ENCODE assay signal across 16 cellular contexts in genomic region chr20:391041-391711, GRCh38. TPM values are rescaled to one million over a fixed set of nuclear protein-coding genes. Genes with fewer than 3 reads are reported as not detected.
DNase-seq lines count a peak whose midpoint lies in the region; ATAC-seq, FAIRE-seq and TF ChIP-seq lines count a peak whose summit lies in the region.
"Had no signal": no experiment of that assay in that cellular context is flagged by ENCODE, and none has a peak within 500 bp of the region (broad histone marks: within the 10 kb centered on the region; RNA-seq: fewer than 3 reads in every experiment).

No MANE protein-coding gene starts in this region.

- in situ Hi-C loops in K562 (cut with MboI), result loop anchor here (5.0 kb wide), 1 partner anchor 39 kb away; no protein-coding TSS in a partner anchor

- no peak for TF ChIP-seq RAD21 in K562 (CRISPR knock-in tag; conservative IDR thresholded peaks at IDR 0.05 in 1 of 2, IDR thresholded peaks at IDR 0.05 in 1 of 2)
- no peak for TF ChIP-seq RAD21 in liver (IDR thresholded peaks at IDR 0.05)

- H3K9me3 ChIP-seq in K562 (replicated peaks; ENCODE audit: control insufficient read depth, insufficient read depth, low read depth, low read length) (no peaks in the 10 kb centered on the region), liver (ENCODE audit: control insufficient read depth in 4 of 4, low read length in 3 of 4) (no peaks in the 10 kb centered on the region), upper lobe of left lung (no peaks in the 10 kb centered on the region)
- H3K9me3 ChIP-seq: Peyer's patch had no signal

- H3K27me3 Mint-ChIP-seq in MCF 10A (ENCODE audit: insufficient read depth, unreplicated experiment), result no peaks in the 10 kb centered on the region
- H3K27me3 Mint-ChIP-seq: CD8-positive, alpha-beta memory T cell had no signal

- H3K4me3 Mint-ChIP-seq in MCF 10A (ENCODE audit: unreplicated experiment), result no peak overlapping the region
- H3K4me3 Mint-ChIP-seq: CD8-positive, alpha-beta memory T cell; H9 had no signal

- peak; percentile 90 for DNase-seq in HK-2 (ENCODE audit: unreplicated experiment)
- no peak for DNase-seq in K562 (ENCODE audit: extremely low read depth in 1 of 4, low spot score in 3 of 4)
- peak in 1 of 2 donors; percentile 47 for DNase-seq in upper lobe of left lung
- DNase-seq in activated T-cell treated with anti-CD3 and anti-CD28 coated beads for 4 hours, result no peak
- DNase-seq in erythroblast (lab: John Stamatoyannopoulos, UW), result no peak
- no peak for DNase-seq in MCF 10A (ENCODE audit: unreplicated experiment)
- DNase-seq: CD8-positive, alpha-beta memory T cell; EL; H9; Karpas-422; NCI-H1930; NCI-H2171; NCI-H510A; NCI-H82; Peyer's patch had no signal

- peak; percentile 28 for ATAC-seq in K562
- peak; percentile 17 to 37 for ATAC-seq in upper lobe of left lung (ENCODE audit: low FRiP score in 2 of 2)

- no peaks in the 10 kb centered on the region for H3K9me1 ChIP-seq in K562 (ENCODE audit: control insufficient read depth, insufficient read depth, low read length)

- peaks cover 0 to 8% of the 10 kb centered on the region in 2 experiments; a peak in 2 of 5 replicates for H3K4me1 ChIP-seq in K562 (replicated peaks in 1 of 2; ENCODE audit: control insufficient read depth in 2 of 2, insufficient read depth in 2 of 2, low read length in 2 of 2)
- peaks cover 7 to 43% (median 26%) of the 10 kb centered on the region in 4 donors for H3K4me1 ChIP-seq in liver (ENCODE audit: control insufficient read depth in 4 of 4, insufficient read depth in 4 of 4, low read length in 3 of 4)
- H3K4me1 ChIP-seq in upper lobe of left lung, result no peaks in the 10 kb centered on the region

- POLR2A ChIA-PET in K562 (lab: Yijun Ruan, JAX), result interaction anchor here (0.6 to 3.0 kb wide), 14 partner anchors 8 to 298 kb away, joined by 3 to 17 read pairs (median 5); partner anchors contain the start of genes NRSN2 and TRIB3
- POLR2A ChIA-PET in MCF 10A (lab: Yijun Ruan, JAX), result interaction anchor here (2.0 to 24.6 kb wide), 4 partner anchors 7 to 25 kb away, joined by 13 to 671 read pairs (median 106); partner anchors contain the start of gene TRIB3

- no peak overlapping the region for H3K9ac ChIP-seq in K562 (ENCODE audit: insufficient read depth in 1 of 2, low read depth in 2 of 2, low read length in 2 of 2)
- H3K9ac ChIP-seq in liver (ENCODE audit: low read depth in 1 of 2, low read length in 2 of 2), result peak overlapping the region in 1 of 2 donors; percentile 21

- CTCF ChIA-PET in K562 (lab: Yijun Ruan, JAX; ENCODE audit: low intra/inter-chr PET ratio) (no interaction called here), MCF 10A (lab: Yijun Ruan, JAX) (interaction anchor here (0.6 to 0.9 kb wide), 3 partner anchors 11 to 44 kb away, joined by 3 read pairs; partner anchors contain the start of gene TRIB3)

- H3K36me3 ChIP-seq in K562 (ENCODE audit: control insufficient read depth, insufficient read depth, low read length), result peaks cover 90% of the 10 kb centered on the region
- peaks cover 4 to 30% (median 21%) of the 10 kb centered on the region in 4 donors for H3K36me3 ChIP-seq in liver (ENCODE audit: control insufficient read depth in 4 of 4, insufficient read depth in 3 of 4, low read depth in 1 of 4, low read length in 3 of 4)
- H3K36me3 ChIP-seq in upper lobe of left lung, result peaks cover 6 to 87% (median 70%) of the 10 kb centered on the region in 4 donors

- H3K27ac Mint-ChIP-seq in MCF 10A (ENCODE audit: low read depth, unreplicated experiment), result no peak overlapping the region

- no peaks in the 10 kb centered on the region for H3K9me3 Mint-ChIP-seq in MCF 10A (ENCODE audit: unreplicated experiment)
- H3K9me3 Mint-ChIP-seq: CD8-positive, alpha-beta memory T cell; H9 had no signal

- H3K27me3 ChIP-seq in K562 (ENCODE audit: control insufficient read depth in 2 of 2, insufficient read depth in 2 of 2, low read length in 2 of 2) (no peaks in the 10 kb centered on the region), liver (ENCODE audit: control insufficient read depth in 4 of 4, insufficient read depth in 4 of 4, low read length in 3 of 4) (no peaks in the 10 kb centered on the region), upper lobe of left lung (no peaks in the 10 kb centered on the region)
- H3K27me3 ChIP-seq: Peyer's patch had no signal

- H3K79me2 ChIP-seq in K562 (ENCODE audit: control insufficient read depth, insufficient read depth, low read length), result peaks cover 29% of the 10 kb centered on the region

- TF ChIP-seq CTCF in K562 (IDR thresholded peaks at IDR 0.05 in 2 of 3, conservative IDR thresholded peaks at IDR 0.05 in 1 of 3; ENCODE audit: insufficient read depth in 2 of 3, low read depth in 1 of 3, low read length in 3 of 3) (no peak), liver (IDR thresholded peaks at IDR 0.05; ENCODE audit: low read depth, low read length, missing input control) (no peak), upper lobe of left lung (IDR thresholded peaks at IDR 0.05) (no peak), MCF 10A (IDR thresholded peaks at IDR 0.05; ENCODE audit: unreplicated experiment) (no peak)

- H3K27ac ChIP-seq in K562 (ENCODE audit: extremely low read depth, low read depth, low read length) (no peak overlapping the region), liver (ENCODE audit: low read depth in 1 of 2, low read length in 2 of 2) (peak overlapping the region; percentile 67 to 79), upper lobe of left lung (no peak overlapping the region)
- H3K27ac ChIP-seq: Peyer's patch had no signal

- peaks cover 94% of the 10 kb centered on the region for H3K36me3 Mint-ChIP-seq in MCF 10A (ENCODE audit: insufficient read depth, unreplicated experiment)

- intact Hi-C loops in K562 (cut with micrococcal nuclease) (no loop called here), MCF 10A (cut with micrococcal nuclease) (no loop called here)

- H4K20me1 ChIP-seq in K562 (replicated peaks; ENCODE audit: control insufficient read depth, insufficient read depth, low read length), result no peaks in the 10 kb centered on the region

- FAIRE-seq in K562 (lab: Jason Lieb, UNC), result no peak

- H3K4me3 ChIP-seq in K562 (no peak overlapping the region), liver (ENCODE audit: low read depth in 1 of 3, low read length in 3 of 3) (no peak overlapping the region), upper lobe of left lung (no peak overlapping the region)
- H3K4me3 ChIP-seq: Peyer's patch had no signal

- H2AFZ ChIP-seq in K562 (ENCODE audit: low read depth, low read length), result no peak overlapping the region

- H3K4me1 Mint-ChIP-seq in MCF 10A (ENCODE audit: insufficient read depth, unreplicated experiment), result peaks cover 7% of the 10 kb centered on the region
- H3K4me1 Mint-ChIP-seq: CD8-positive, alpha-beta memory T cell; H9 had no signal

- TF ChIP-seq EP300 in K562 (IDR thresholded peaks at IDR 0.05; ENCODE audit: low read length) (no peak), upper lobe of left lung (IDR thresholded peaks at IDR 0.05) (no peak)

- BruUV-seq in K562 (replicated peaks; lab: Mats Ljungman, UMichigan) (no TSS peak), MCF 10A (replicated peaks; lab: Mats Ljungman, UMichigan) (no TSS peak)

- TF ChIP-seq POLR2A in K562 (conservative IDR thresholded peaks at IDR 0.05) (no peak), upper lobe of left lung (IDR thresholded peaks at IDR 0.05) (no peak), erythroblast (IDR thresholded peaks at IDR 0.05; ENCODE audit: low read length) (no peak)

- 94% methylated on average over 17 of the region's 29 CpGs for WGBS in K562 (ENCODE audit: insufficient coverage, low coverage, missing lambda C conversion rate)
- 94% methylated on average over 29 of the region's 29 CpGs for WGBS in liver
- WGBS in upper lobe of left lung, 2 donors, result 93 to 96% methylated on average over 20 to 29 of the region's 29 CpGs

- no peak overlapping the region for H3K4me2 ChIP-seq in K562 (ENCODE audit: insufficient read depth, low read length)

RNA-seq across cellular contexts. Expression of gene TRIB3, which starts 10.6 kb away (rescaled TPM):
- 20.3 and 47.6 TPM in 2 replicates for total RNA-seq in K562 (2011; cell fraction: chromatin; rRNA removed; ENCODE audit: low replicate concordance)
- 45.7 and 51.3 TPM in 2 replicates for total RNA-seq in K562 (2011; cell fraction: nucleolus; rRNA removed)
- total RNA-seq in K562 (2011; cell fraction: nucleoplasm; rRNA removed), result 38.2 and 39.5 TPM in 2 replicates
- total RNA-seq in K562 (2014; rRNA removed), result 113 and 114 TPM in 2 replicates
- total RNA-seq in K562 (2014; rRNA removed; fragmentation: Illumina TruSeq; extraction: Trizol), result 43.5 and 47.4 TPM in 2 replicates
- total RNA-seq in K562 (2015; rRNA removed; fragmentation: Illumina TruSeq; extraction: Trizol), result 22.1 and 23.0 TPM in 2 replicates
- total RNA-seq in K562 (2021), result 102 and 110 TPM in 2 replicates
- 44.4 and 114 TPM in 2 replicates for polyA plus RNA-seq in K562 (2011; rRNA removed)
- 105 and 109 TPM in 2 replicates for polyA plus RNA-seq in K562 (2011; cell fraction: cytosol; rRNA removed)
- 42.6 and 66.5 TPM in 2 replicates for polyA plus RNA-seq in K562 (2011; cell fraction: nucleus; rRNA removed)
- 40.1 and 401 TPM in 2 replicates for polyA plus RNA-seq in K562 (2012)
- polyA plus RNA-seq in K562 (2014; fragmentation: Illumina TruSeq; extraction: Trizol), result 55.3 and 78.6 TPM in 2 replicates
- 10 to 100 TPM; 12.1 to 14.9 TPM for polyA plus RNA-seq in K562 (2014; fragmentation: Nextera tagmentation; extraction: Ambion mirVana)
- polyA plus RNA-seq in K562 (2014; rRNA removed), result 78.8 and 80.6 TPM in 2 replicates
- polyA minus RNA-seq in K562 (2011; rRNA and poly(A)+ RNA removed), result 33.3 and 53.8 TPM in 2 replicates
- polyA minus RNA-seq in K562 (2011; cell fraction: cytosol; rRNA and poly(A)+ RNA removed), result 37.2 and 88.9 TPM in 2 replicates
- polyA minus RNA-seq in K562 (2011; cell fraction: nucleus; rRNA and poly(A)+ RNA removed), result 9.7 and 26.4 TPM in 2 replicates
- total RNA-seq in liver, result 10 to 100 TPM in 1 of 2 donors, 1 to 10 TPM in 1; 4.8 to 36.3 TPM
- polyA plus RNA-seq in liver, result 10 to 100 TPM; 41.2 to 63.1 TPM
- 10 to 100 TPM; 11.5 to 39.0 (median 24.7) TPM for total RNA-seq in upper lobe of left lung
- 477 and 598 TPM in 2 replicates for total RNA-seq in MCF 10A (2022)

RNA-seq across cellular contexts. Expression of gene RBCK1, which starts 16.9 kb away (rescaled TPM):
- total RNA-seq in K562 (2011; cell fraction: chromatin; rRNA removed; ENCODE audit: low replicate concordance), result 91.7 and 117 TPM in 2 replicates
- total RNA-seq in K562 (2011; cell fraction: nucleolus; rRNA removed), result 53.4 and 61.7 TPM in 2 replicates
- total RNA-seq in K562 (2011; cell fraction: nucleoplasm; rRNA removed), result 62.0 and 75.0 TPM in 2 replicates
- total RNA-seq in K562 (2014; rRNA removed) (46.1 and 58.1 TPM in 2 replicates), K562 (2014; rRNA removed; fragmentation: Illumina TruSeq; extraction: Trizol) (18.4 and 22.1 TPM in 2 replicates), K562 (2015; rRNA removed; fragmentation: Illumina TruSeq; extraction: Trizol) (18.0 and 19.3 TPM in 2 replicates), K562 (2021) (51.7 and 54.2 TPM in 2 replicates), liver (10 to 100 TPM; 18.0 to 48.3 TPM), upper lobe of left lung (100 to 1,000 TPM in 3 of 6 donors, 10 to 100 TPM in 3; 63.4 to 179 (median 109) TPM), MCF 10A (2022) (353 and 488 TPM in 2 replicates)
- polyA plus RNA-seq in K562 (2011; rRNA removed) (37.6 and 58.2 TPM in 2 replicates), K562 (2014; fragmentation: Illumina TruSeq; extraction: Trizol) (26.5 and 37.1 TPM in 2 replicates), K562 (2014; fragmentation: Nextera tagmentation; extraction: Ambion mirVana) (1 to 10 TPM; 5.9 to 8.3 TPM), K562 (2014; rRNA removed) (52.7 and 59.3 TPM in 2 replicates), liver (10 to 100 TPM; 61.3 to 62.6 TPM)
- 41.1 and 50.2 TPM in 2 replicates for polyA plus RNA-seq in K562 (2011; cell fraction: cytosol; rRNA removed)
- polyA plus RNA-seq in K562 (2011; cell fraction: nucleus; rRNA removed), result 71.7 and 92.4 TPM in 2 replicates
- 38.5 and 194 TPM in 2 replicates for polyA plus RNA-seq in K562 (2012)
- 16.0 and 22.1 TPM in 2 replicates for polyA minus RNA-seq in K562 (2011; rRNA and poly(A)+ RNA removed)
- 16.1 and 28.0 TPM in 2 replicates for polyA minus RNA-seq in K562 (2011; cell fraction: cytosol; rRNA and poly(A)+ RNA removed)
- 15.3 and 29.2 TPM in 2 replicates for polyA minus RNA-seq in K562 (2011; cell fraction: nucleus; rRNA and poly(A)+ RNA removed)

RNA-seq across cellular contexts. Expression of gene NRSN2, which starts 44.3 kb away (rescaled TPM):
- 9.8 and 24.5 TPM in 2 replicates for total RNA-seq in K562 (2011; cell fraction: chromatin; rRNA removed; ENCODE audit: low replicate concordance)
- total RNA-seq in K562 (2011; cell fraction: nucleolus; rRNA removed), result 24.9 and 37.9 TPM in 2 replicates
- total RNA-seq in K562 (2011; cell fraction: nucleoplasm; rRNA removed), result 34.2 and 46.5 TPM in 2 replicates
- total RNA-seq in K562 (2014; rRNA removed), result 11.1 and 21.5 TPM in 2 replicates
- 6.7 and 7.5 TPM in 2 replicates for total RNA-seq in K562 (2014; rRNA removed; fragmentation: Illumina TruSeq; extraction: Trizol)
- 7.8 and 9.6 TPM in 2 replicates for total RNA-seq in K562 (2015; rRNA removed; fragmentation: Illumina TruSeq; extraction: Trizol)
- 26.7 and 28.5 TPM in 2 replicates for total RNA-seq in K562 (2021)
- polyA plus RNA-seq in K562 (2011; rRNA removed), result 13.1 and 37.5 TPM in 2 replicates
- 54.0 and 57.8 TPM in 2 replicates for polyA plus RNA-seq in K562 (2011; cell fraction: cytosol; rRNA removed)
- 24.4 and 24.6 TPM in 2 replicates for polyA plus RNA-seq in K562 (2011; cell fraction: nucleus; rRNA removed)
- polyA plus RNA-seq in K562 (2012), result 21.9 and 37.5 TPM in 2 replicates
- 24.3 and 24.7 TPM in 2 replicates for polyA plus RNA-seq in K562 (2014; fragmentation: Illumina TruSeq; extraction: Trizol)
- 1 to 10 TPM; 7.9 to 8.3 TPM for polyA plus RNA-seq in K562 (2014; fragmentation: Nextera tagmentation; extraction: Ambion mirVana)
- 24.8 and 29.7 TPM in 2 replicates for polyA plus RNA-seq in K562 (2014; rRNA removed)
- polyA minus RNA-seq in K562 (2011; rRNA and poly(A)+ RNA removed), result 8.2 and 13.0 TPM in 2 replicates
- polyA minus RNA-seq in K562 (2011; cell fraction: cytosol; rRNA and poly(A)+ RNA removed), result 14.1 and 27.3 TPM in 2 replicates
- 5.0 and 5.7 TPM in 2 replicates for polyA minus RNA-seq in K562 (2011; cell fraction: nucleus; rRNA and poly(A)+ RNA removed)
- 10 to 100 TPM in 1 of 2 donors, 1 to 10 TPM in 1; 1.9 to 12.0 TPM for total RNA-seq in liver
- polyA plus RNA-seq in liver, result 1 to 10 TPM; 3.5 to 6.0 TPM
- 10 to 100 TPM; 13.6 to 30.8 (median 25.6) TPM for total RNA-seq in upper lobe of left lung
- 8.2 and 8.4 TPM in 2 replicates for total RNA-seq in MCF 10A (2022)

Comparison
In these comparisons a context has a peak if more than half of its experiments do, and no peak if none do; other contexts are left out.
1. H3K27ac ChIP-seq: peak in liver (2 of 2); none in K562 (single experiment) and upper lobe of left lung (0 of 4).